ENCODE assay signal across 8 cellular contexts in the genomic region with DNA sequence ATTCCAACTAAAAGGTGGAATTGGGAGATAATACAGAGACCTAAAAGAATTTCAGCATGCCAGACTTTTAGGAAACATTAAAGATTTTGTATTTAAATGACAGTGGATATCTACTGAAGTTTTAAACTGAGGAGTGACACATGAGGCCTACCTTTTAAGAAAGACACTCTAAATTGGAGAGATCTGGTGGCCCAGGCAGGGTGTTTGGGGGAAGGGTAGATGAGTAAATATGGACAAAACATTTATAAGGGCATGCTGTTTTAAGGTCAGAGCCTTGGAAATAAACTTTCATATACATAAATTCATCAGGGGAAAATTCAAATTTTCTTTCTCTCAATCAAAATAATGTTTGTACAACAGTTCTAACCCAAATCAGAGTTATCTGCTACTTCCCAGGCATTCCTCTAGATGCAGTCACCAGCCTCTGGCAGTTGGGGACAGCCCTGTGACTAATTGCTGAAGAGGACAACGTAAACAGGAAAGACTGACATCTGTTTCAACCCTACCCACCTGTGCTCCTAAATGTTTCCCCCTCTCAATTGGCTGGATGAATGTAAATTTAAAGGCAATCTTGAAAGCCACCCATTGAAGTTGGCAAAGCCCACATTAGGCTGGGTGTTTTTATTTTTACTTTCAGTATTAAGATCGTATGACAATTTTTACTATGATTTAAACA.
DNase-seq lines count a peak whose midpoint lies in the region; ATAC-seq lines count a peak whose summit lies in the region.

No MANE protein-coding gene starts in this region.

- DNase-seq in GM03348 (ENCODE audit: low spot score) (peak; percentile 6), NAMALWA (ENCODE audit: low spot score) (peak; percentile 91), epidermal melanocyte (ENCODE audit: insufficient read length, low spot score) (peak; percentile 16), MV-4-11 (lab: John Stamatoyannopoulos, UW) (no peak), COLO668 (lab: John Stamatoyannopoulos, UW; ENCODE audit: unreplicated experiment) (no peak), HCEC 1CT (no peak)

- ATAC-seq in GM21786 (IDR thresholded peaks at IDR 0.05; ENCODE audit: unreplicated experiment) (peak; percentile 98), HG03469 (IDR thresholded peaks at IDR 0.05; ENCODE audit: unreplicated experiment) (no peak)

Comparison
In these comparisons a context has a peak if more than half of its experiments do, and no peak if none do; other contexts are left out.
1. DNase-seq: peak in GM03348 (single experiment), NAMALWA (single experiment) and epidermal melanocyte (single experiment); none in MV-4-11 (single experiment), COLO668 (single experiment) and HCEC 1CT (single experiment).